11 cellular contexts compared by ENCODE assay signal in the genomic region with DNA sequence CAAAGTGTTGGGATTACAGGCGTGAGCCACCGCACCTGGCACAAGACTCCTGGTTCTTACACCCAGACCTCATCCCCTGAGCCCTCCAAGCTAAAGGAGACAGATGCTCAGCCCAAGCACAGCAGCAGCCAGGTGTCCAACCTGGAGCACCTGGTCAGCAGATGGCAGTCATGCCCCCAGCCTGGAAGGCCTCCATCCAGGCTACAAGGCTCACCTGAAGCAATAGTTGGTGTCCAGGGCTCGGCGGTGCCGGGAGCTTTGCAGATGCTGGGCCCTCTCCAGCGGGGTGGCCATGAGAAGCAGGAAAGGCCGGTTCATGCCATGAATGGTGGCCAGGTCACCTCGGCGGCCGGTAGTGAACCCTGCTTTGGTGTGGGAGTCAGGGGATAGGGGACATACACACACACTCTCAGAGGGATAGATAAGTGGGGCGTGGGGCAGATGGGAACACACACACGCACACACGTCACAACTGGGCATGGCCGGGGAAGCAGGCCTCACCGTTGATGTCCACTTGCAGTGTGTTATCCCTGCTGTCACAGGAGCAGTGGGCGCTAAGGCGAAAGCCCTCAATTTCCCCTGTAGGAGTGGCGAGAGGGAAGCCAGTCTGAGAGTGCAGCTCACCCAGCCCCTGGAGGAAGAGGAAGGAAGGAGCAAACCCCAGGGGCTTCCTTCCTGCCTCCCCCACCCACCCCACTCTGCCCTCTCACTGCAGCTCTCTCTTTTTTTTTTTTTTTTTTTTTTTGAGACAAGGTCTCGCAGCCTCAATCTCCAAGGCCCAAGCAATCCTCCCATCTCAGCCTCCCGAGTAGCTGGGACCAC. TPM values are rescaled to one million over a fixed set of nuclear protein-coding genes. Genes with fewer than 3 reads are reported as not detected.
A peak's percentile ranks its signal among the peaks of the same experiment; 100 is the strongest.
DNase-seq lines count a peak whose midpoint lies in the region; ATAC-seq and TF ChIP-seq lines count a peak whose summit lies in the region.
"Had no signal": no experiment of that assay in that cellular context is flagged by ENCODE, and none has a peak within 500 bp of the region (broad histone marks: within the 10 kb centered on the region; RNA-seq: fewer than 3 reads in every experiment).

No MANE protein-coding gene starts in this region.

- H2AFZ ChIP-seq in PC-3 (ENCODE audit: low read length): no peak overlapping the region

- H3K9me2 ChIP-seq in PC-3 (replicated peaks; ENCODE audit: low read length): no peaks in the 10 kb centered on the region

- TF ChIP-seq CTCF in MCF 10A (IDR thresholded peaks at IDR 0.05; ENCODE audit: unreplicated experiment): no peak
- 0 out of 2 replicates have a peak, but pooled peaks have one; percentile 22 for TF ChIP-seq CTCF in PC-3 (conservative IDR thresholded peaks at IDR 0.05; ENCODE audit: low read depth, low read length)
- TF ChIP-seq CTCF in transverse colon (IDR thresholded peaks at IDR 0.05): peak in 4 of 5 experiments; percentile 18 to 32 (median 24)

- no TSS peak for BruUV-seq in MCF 10A (replicated peaks; lab: Mats Ljungman, UMichigan)
- BruUV-seq in PC-3 (replicated peaks; lab: Mats Ljungman, UMichigan): no TSS peak

- H3K4me1 ChIP-seq in PC-3 (ENCODE audit: insufficient read depth, low read length) (no peaks in the 10 kb centered on the region), transverse colon (no peaks in the 10 kb centered on the region)

- no peaks in the 10 kb centered on the region for H3F3A ChIP-seq in PC-3 (ENCODE audit: low read length, unreplicated experiment)

- WGBS in transverse colon (ENCODE audit: low coverage in 1 of 2), 2 donors: 76% methylated on average over 20 of the region's 20 CpGs; no CpG with 5 or more reads in 1 of the 2 donors

- no peak overlapping the region for H3K27ac Mint-ChIP-seq in MCF 10A (ENCODE audit: low read depth, unreplicated experiment)

- H3K9me3 ChIP-seq in PC-3 (ENCODE audit: low read length): no peaks in the 10 kb centered on the region
- no peaks in the 10 kb centered on the region for H3K9me3 ChIP-seq in transverse colon

- H3K27me3 Mint-ChIP-seq in MCF 10A (ENCODE audit: insufficient read depth, unreplicated experiment): no peaks in the 10 kb centered on the region

- H3K79me2 ChIP-seq in PC-3 (ENCODE audit: low read length): no peaks in the 10 kb centered on the region

- in situ Hi-C loops in T47D (cut with HindIII; ENCODE audit: low pct_unique_long_range_greater_than_20kb, low sequenced_read_pairs) (no loop called here), transverse colon (cut with MboI; ENCODE audit: low pct_ligation_motif_present in 1 of 4, low pct_unique_long_range_greater_than_20kb in 1 of 4, low sequenced_read_pairs in 3 of 4) (loop anchor here in 1 of 4 donors (25.0 kb wide), 1 partner anchor 220 kb away; no protein-coding TSS in a partner anchor)

- CTCF ChIA-PET in MCF 10A (lab: Yijun Ruan, JAX) (interaction anchor here (0.6 to 0.7 kb wide), 2 partner anchors 22 to 23 kb away, joined by 3 to 4 read pairs; a partner anchor contains a TSS), PC-3 (lab: Charles Lee) (interaction anchor here (0.7 kb wide), 1 partner anchor 683 kb away, joined by 15 read pairs; no protein-coding TSS in a partner anchor)

- H3K4me3 Mint-ChIP-seq in MCF 10A (ENCODE audit: unreplicated experiment): no peak overlapping the region

- H3K27ac ChIP-seq in PC-3 (ENCODE audit: low read length) (no peak overlapping the region), transverse colon (no peak overlapping the region)

- H3K9ac ChIP-seq in PC-3 (ENCODE audit: low read length): no peak overlapping the region

- H3K4me3 ChIP-seq in PC-3 (ENCODE audit: low read length) (no peak overlapping the region), transverse colon (no peak overlapping the region)

- H3K36me3 ChIP-seq in PC-3 (ENCODE audit: low read depth, low read length) (0 out of 2 replicates have a peak, but pooled peaks cover 4% of the 10 kb centered on the region), transverse colon (no peaks in the 10 kb centered on the region)

- H3K4me2 ChIP-seq in PC-3 (ENCODE audit: low read length): no peak overlapping the region

- no peak for TF ChIP-seq EP300 in transverse colon (IDR thresholded peaks at IDR 0.05; ENCODE audit: low read depth)

- DNase-seq in T47D (ENCODE audit: low read depth in 1 of 2, low spot score in 1 of 2) (peak; percentile 60 to 74), MCF 10A (ENCODE audit: unreplicated experiment) (no peak), PC-3 (no peak), iPS-NIHi11 (ENCODE audit: low spot score) (peak; percentile 64), transverse colon (peak; percentile 36), NCI-H345 treated with DMSO at 0.1 percent for 48 hours (lab: John Stamatoyannopoulos, UW; ENCODE audit: unreplicated experiment) (no peak), NCI-H1105 (lab: John Stamatoyannopoulos, UW) (no peak)
- DNase-seq: central memory CD4-positive, alpha-beta T cell; foreskin fibroblast; MV-4-11 had no signal

- peaks cover 6% of the 10 kb centered on the region for H3K4me1 Mint-ChIP-seq in MCF 10A (ENCODE audit: insufficient read depth, unreplicated experiment)

- intact Hi-C loops in MCF 10A (cut with micrococcal nuclease): no loop called here
- intact Hi-C loops in PC-3 (cut with micrococcal nuclease): no loop called here
- intact Hi-C loops in transverse colon (cut with DNase I; ENCODE audit: low total_unique reads): no loop called here

- peaks cover 62% of the 10 kb centered on the region for H3K36me3 Mint-ChIP-seq in MCF 10A (ENCODE audit: insufficient read depth, unreplicated experiment)

- POLR2A ChIA-PET in MCF 10A (lab: Yijun Ruan, JAX): interaction anchor here (0.7 to 1.0 kb wide), 3 partner anchors 22 to 98 kb away, joined by 3 to 5 read pairs (median 3); a partner anchor contains a TSS
- POLR2A ChIA-PET in PC-3 (lab: Charles Lee; ENCODE audit: unreplicated experiment): no interaction called here

- H3K9me3 Mint-ChIP-seq in MCF 10A (ENCODE audit: unreplicated experiment): no peaks in the 10 kb centered on the region

- ATAC-seq in PC-3 (no peak), HG02981 (IDR thresholded peaks at IDR 0.05; ENCODE audit: unreplicated experiment) (no peak)

- H3K27me3 ChIP-seq in PC-3 (ENCODE audit: low read length) (no peaks in the 10 kb centered on the region), transverse colon (no peaks in the 10 kb centered on the region)

- TF ChIP-seq POLR2A in transverse colon (IDR thresholded peaks at IDR 0.05): no peak

- H4K20me1 ChIP-seq in PC-3 (ENCODE audit: low read length): no peaks in the 10 kb centered on the region

RNA-seq across cellular contexts. Expression of a gene that starts 11.8 kb away (rescaled TPM):
- 27.8 and 33.7 TPM in 2 replicates for total RNA-seq in MCF 10A (2022)
- 16.4 and 23.4 TPM in 2 replicates for total RNA-seq in PC-3 (2014; rRNA removed)
- total RNA-seq in transverse colon: 10 to 100 TPM in 2 of 4 donors, 1 to 10 TPM in 2; 4.4 to 30.3 (median 9.7) TPM

RNA-seq across cellular contexts. Expression of a gene that starts 22.1 kb away (rescaled TPM):
- 5.5 and 5.7 TPM in 2 replicates for total RNA-seq in MCF 10A (2022)
- 3.8 and 4.4 TPM in 2 replicates for total RNA-seq in PC-3 (2014; rRNA removed)
- total RNA-seq in transverse colon: 1 to 10 TPM in 2 of 4 donors, not detected in 2; 6.4 to 9.3 TPM

RNA-seq across cellular contexts. Expression of a gene that starts 31.9 kb away (rescaled TPM):
- total RNA-seq in MCF 10A (2022) (25.0 and 28.5 TPM in 2 replicates), PC-3 (2014; rRNA removed) (18.3 and 18.4 TPM in 2 replicates), transverse colon (10 to 100 TPM; 10.1 to 22.4 (median 15.4) TPM)

RNA-seq across cellular contexts. Expression of a gene that starts 34.5 kb away (rescaled TPM):
- 6.1 and 8.3 TPM in 2 replicates for total RNA-seq in MCF 10A (2022)
- 2.4 and 3.6 TPM in 2 replicates for total RNA-seq in PC-3 (2014; rRNA removed)
- 10 to 100 TPM in 1 of 4 donors, 1 to 10 TPM in 2, not detected in 1; 4.8 to 11.4 (median 9.4) TPM for total RNA-seq in transverse colon

RNA-seq across cellular contexts. Expression of a gene that starts 55.3 kb away (rescaled TPM):
- total RNA-seq in MCF 10A (2022) (38.1 and 45.8 TPM in 2 replicates), PC-3 (2014; rRNA removed) (40.8 and 41.5 TPM in 2 replicates), transverse colon (10 to 100 TPM in 3 of 4 donors, 1 to 10 TPM in 1; 4.0 to 20.6 (median 10.8) TPM)

Comparison
In these comparisons a context has a peak if more than half of its experiments do, and no peak if none do; other contexts are left out.
1. DNase-seq: peak in T47D (2 of 2), iPS-NIHi11 (single experiment) and transverse colon (single experiment); none in MCF 10A (single experiment), PC-3 (single experiment), NCI-H345 treated with DMSO at 0.1 percent for 48 hours (single experiment) and NCI-H1105 (single experiment).